11 cellular contexts compared by ENCODE assay signal in the genomic region with DNA sequence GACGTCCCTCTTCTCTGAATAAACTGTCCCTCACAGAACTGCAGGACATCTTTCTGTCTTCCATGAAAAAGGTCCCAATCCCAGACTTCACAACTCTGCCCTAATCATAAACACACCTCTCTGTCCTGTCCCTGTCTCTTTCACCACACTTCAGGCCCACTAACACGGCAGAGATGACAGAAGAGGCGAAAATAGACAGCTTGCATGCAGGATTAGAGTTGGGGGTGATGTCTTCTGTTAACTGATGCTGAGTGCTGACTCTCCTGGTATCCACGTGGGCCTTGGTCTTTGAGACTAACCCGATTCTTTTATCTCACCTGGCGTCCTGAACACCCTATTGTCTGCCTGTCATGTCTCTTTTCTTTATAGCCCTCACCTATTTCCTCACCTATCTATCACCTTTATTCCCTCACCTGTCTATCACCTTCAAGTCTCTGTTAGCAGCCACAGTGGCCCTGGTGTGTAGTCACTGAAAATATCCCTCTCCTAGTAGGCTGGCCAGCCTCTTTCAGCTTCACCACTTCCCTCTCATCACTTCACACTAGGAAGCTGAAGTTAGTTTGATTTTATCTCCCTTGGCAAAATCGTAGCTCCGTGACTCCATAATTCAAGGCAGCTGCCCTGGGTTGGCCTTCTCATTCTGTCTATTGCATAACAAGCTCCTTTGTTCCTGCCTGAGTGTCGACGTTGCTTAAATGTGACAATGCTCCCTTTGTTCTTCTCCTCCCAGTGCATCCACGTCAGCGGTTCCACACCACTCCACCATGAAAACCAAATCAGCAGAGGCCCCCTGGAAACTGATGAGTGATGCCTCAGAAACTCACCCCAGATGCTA. TPM values are rescaled to one million over a fixed set of nuclear protein-coding genes. Genes with fewer than 3 reads are reported as not detected.
DNase-seq lines count a peak whose midpoint lies in the region; ATAC-seq and TF ChIP-seq lines count a peak whose summit lies in the region.
"Had no signal": no experiment of that assay in that cellular context is flagged by ENCODE, and none has a peak within 500 bp of the region (broad histone marks: within the 10 kb centered on the region; RNA-seq: fewer than 3 reads in every experiment).

No MANE protein-coding gene starts in this region.

- H3K4me3 ChIP-seq in esophagus muscularis mucosa (no peak overlapping the region), left lung (no peak overlapping the region)
- H3K4me3 ChIP-seq: cardiac muscle cell had no signal

- TF ChIP-seq CTCF in esophagus muscularis mucosa (IDR thresholded peaks at IDR 0.05) (no peak), left lung (IDR thresholded peaks at IDR 0.05) (no peak)

- 53% methylated on average over 12 of the region's 12 CpGs for WGBS in esophagus muscularis mucosa

- H3K36me3 ChIP-seq in esophagus muscularis mucosa, result no peaks in the 10 kb centered on the region
- H3K36me3 ChIP-seq in left lung, result no peaks in the 10 kb centered on the region
- H3K36me3 ChIP-seq: cardiac muscle cell had no signal

- TF ChIP-seq EP300 in esophagus muscularis mucosa (IDR thresholded peaks at IDR 0.05), result no peak

- intact Hi-C loops in esophagus muscularis mucosa (cut with DNase I), result no loop called here
- intact Hi-C loops in left lung (cut with DNase I), result no loop called here

- TF ChIP-seq POLR2A in esophagus muscularis mucosa (IDR thresholded peaks at IDR 0.05; ENCODE audit: low read depth), result no peak

- H3K27ac ChIP-seq in esophagus muscularis mucosa (replicated peaks in 1 of 4) (no peak overlapping the region), left lung (no peak overlapping the region)
- H3K27ac ChIP-seq: cardiac muscle cell had no signal

- DNase-seq in EH (ENCODE audit: low read depth), result peak; percentile 22
- DNase-seq in NCI-H460 (ENCODE audit: extremely low read depth, low read depth), result peak; percentile 1
- DNase-seq in esophagus muscularis mucosa (ENCODE audit: extremely low spot score), result peak; percentile 77
- DNase-seq in nucleus accumbens (lab: John Stamatoyannopoulos, UW), result peak in 49 of 56 donors; percentile 8 to 80 (median 56)
- no peak for DNase-seq in activated gamma-delta T cell treated with Interleukin-2 at 50 U/mL for 16 hours
- no peak for DNase-seq in NOMO-1 (lab: John Stamatoyannopoulos, UW; ENCODE audit: unreplicated experiment in 2 of 2)
- no peak for DNase-seq in left lung
- DNase-seq: DND-41, KBM-7 had no signal

- H3K4me1 ChIP-seq in esophagus muscularis mucosa (no peaks in the 10 kb centered on the region), left lung (no peaks in the 10 kb centered on the region)

- ATAC-seq in left lung, result no peak
- no peak for ATAC-seq in HG03521 (IDR thresholded peaks at IDR 0.05; ENCODE audit: unreplicated experiment)

- no peaks in the 10 kb centered on the region for H3K9me3 ChIP-seq in esophagus muscularis mucosa
- H3K9me3 ChIP-seq in left lung, result no peaks in the 10 kb centered on the region

- peaks cover 0 to 12% (median 0%) of the 10 kb centered on the region in 4 donors for H3K27me3 ChIP-seq in esophagus muscularis mucosa
- peaks cover 0 to 15% of the 10 kb centered on the region in 2 donors for H3K27me3 ChIP-seq in left lung
- H3K27me3 ChIP-seq: cardiac muscle cell had no signal

RNA-seq across cellular contexts. Expression of gene DRD2, which starts 30.6 kb away (rescaled TPM):
- not detected in 2 replicates for total RNA-seq in NCI-H460 (2014; rRNA removed; shearing (Covaris generic))
- polyA plus RNA-seq in NCI-H460 (2014; cell fraction: nucleus; rRNA removed), result not detected in 2 replicates
- total RNA-seq in esophagus muscularis mucosa, result under 1 TPM in 2 of 4 donors, not detected in 2; 0.13 to 0.17 TPM
- total RNA-seq in left lung, result not detected

Comparison
In these comparisons a context has a peak if more than half of its experiments do, and no peak if none do; other contexts are left out.
1. DNase-seq: peak in EH (single experiment), NCI-H460 (single experiment), esophagus muscularis mucosa (single experiment) and nucleus accumbens (49 of 56); none in activated gamma-delta T cell treated with Interleukin-2 at 50 U/mL for 16 hours (single experiment), NOMO-1 (0 of 2) and left lung (0 of 2).